22 cellular contexts compared by ENCODE assay signal in genomic region chr17:64723781-64724180, GRCh38.
DNase-seq lines count a peak whose midpoint lies in the region; ATAC-seq, FAIRE-seq and TF ChIP-seq lines count a peak whose summit lies in the region.
"Had no signal": no experiment of that assay in that cellular context is flagged by ENCODE, and none has a peak within 500 bp of the region (broad histone marks: within the 10 kb centered on the region; RNA-seq: fewer than 3 reads in every experiment).

No MANE protein-coding gene starts in this region.

- no peak for TF ChIP-seq POLR2A in A549 (IDR thresholded peaks at IDR 0.05; ENCODE audit: low read length)
- TF ChIP-seq POLR2A in endothelial cell of umbilical vein (IDR thresholded peaks at IDR 0.05; ENCODE audit: low read depth, low read length): no peak

- no peak overlapping the region for H3K4me3 ChIP-seq in A549
- no peak overlapping the region for H3K4me3 ChIP-seq in MG63
- no peak overlapping the region for H3K4me3 ChIP-seq in endothelial cell of umbilical vein (replicated peaks in 1 of 3; ENCODE audit: insufficient read depth in 1 of 3, low read depth in 1 of 3, low read length in 3 of 3)
- H3K4me3 ChIP-seq: coronary artery, SK-N-MC had no signal

- H2AFZ ChIP-seq in endothelial cell of umbilical vein (ENCODE audit: low read depth, low read length): no peak overlapping the region

- CTCF ChIA-PET in A549 (lab: Yijun Ruan, JAX) (interaction anchor here (0.6 kb wide), 1 partner anchor 100 kb away, joined by 3 read pairs; no protein-coding TSS in a partner anchor), endothelial cell of umbilical vein (lab: Charles Lee) (interaction anchor here (0.6 to 4.7 kb wide), 5 partner anchors 9 to 118 kb away, joined by 3 to 31 read pairs (median 3); no protein-coding TSS in a partner anchor)
- CTCF ChIA-PET in activated CD4-positive, alpha-beta memory T cell treated with anti-CD3 and anti-CD28 coated beads, Interleukin-2, amount 10 ng/mL, durations not matched to agents 7 days and 5 days (lab: Charles Lee): no interaction called here

- no peaks in the 10 kb centered on the region for H3K36me3 Mint-ChIP-seq in osteocyte (ENCODE audit: unreplicated experiment)
- no peaks in the 10 kb centered on the region for H3K36me3 Mint-ChIP-seq in activated CD4-positive, alpha-beta memory T cell treated with anti-CD3 and anti-CD28 coated beads, Interleukin-2, amount 10 ng/mL, durations not matched to agents 7 days and 5 days (ENCODE audit: low read depth)
- H3K36me3 Mint-ChIP-seq: activated naive CD8-positive, alpha-beta T cell treated with anti-CD3 and anti-CD28 coated beads, Interleukin-2, amount 10 ng/mL, durations not matched to agents 7 days and 5 days; immature natural killer cell had no signal

- intact Hi-C loops in endothelial cell of umbilical vein (cut with micrococcal nuclease): loop anchor here (1.0 kb wide), 1 partner anchor 16 kb away; no protein-coding TSS in a partner anchor

- H3K27me3 ChIP-seq in MG63 (no peaks in the 10 kb centered on the region), endothelial cell of umbilical vein (ENCODE audit: control insufficient read depth in 2 of 2, insufficient read depth in 2 of 2, low read length in 2 of 2) (no peaks in the 10 kb centered on the region)

- TSS peak; percentile 53 for BruUV-seq in endothelial cell of umbilical vein (replicated peaks; lab: Mats Ljungman, UMichigan)

- H3K79me2 ChIP-seq in endothelial cell of umbilical vein (ENCODE audit: control insufficient read depth, insufficient read depth, low read length): peaks cover 3% of the 10 kb centered on the region

- FAIRE-seq in A549 (lab: Jason Lieb, UNC) (no peak), endothelial cell of umbilical vein (lab: Jason Lieb, UNC) (no peak)
- FAIRE-seq: bronchial epithelial cell, GM12892 had no signal

- DNase-seq in A549 (ENCODE audit: low read depth in 1 of 2, low spot score in 1 of 2) (no peak), MG63 (peak; percentile 56), endothelial cell of umbilical vein (ENCODE audit: low read depth, low spot score) (no peak), osteocyte (ENCODE audit: extremely low spot score, unreplicated experiment) (no peak), dedifferentiated amniotic fluid mesenchymal stem cell (ENCODE audit: extremely low spot score) (no peak)
- DNase-seq in activated CD4-positive, alpha-beta T cell treated with anti-CD3 and anti-CD28 coated beads, Interleukin-2, amount 50 U/mL, for 4 hours: no peak
- DNase-seq in activated CD4-positive, alpha-beta memory T cell treated with anti-CD3 and anti-CD28 coated beads, Interleukin-2, amount 10 ng/mL, durations not matched to agents 7 days and 5 days: no peak
- DNase-seq: activated CD4-positive, alpha-beta T cell treated with anti-CD3 and anti-CD28 coated beads, Interleukin-2, amount 10 ng/mL, durations not matched to agents 7 days and 5 days; activated naive CD8-positive, alpha-beta T cell treated with anti-CD3 and anti-CD28 coated beads, Interleukin-2, amount 10 ng/mL, durations not matched to agents 7 days and 5 days; immature natural killer cell; MM.1S; NCI-H146; NCI-H510A; NK-92 treated with Interleukin-12 subunit alpha and Interleukin-12 subunit beta, amount 100 ng/mL, for 24 hours; WERI-Rb-1 had no signal

- H3K27ac Mint-ChIP-seq in osteocyte (ENCODE audit: unreplicated experiment): peak overlapping the region; percentile 84
- no peak overlapping the region for H3K27ac Mint-ChIP-seq in activated CD4-positive, alpha-beta memory T cell treated with anti-CD3 and anti-CD28 coated beads, Interleukin-2, amount 10 ng/mL, durations not matched to agents 7 days and 5 days
- H3K27ac Mint-ChIP-seq: activated CD4-positive, alpha-beta T cell treated with anti-CD3 and anti-CD28 coated beads, Interleukin-2, amount 10 ng/mL, durations not matched to agents 7 days and 5 days; activated naive CD8-positive, alpha-beta T cell treated with anti-CD3 and anti-CD28 coated beads, Interleukin-2, amount 10 ng/mL, durations not matched to agents 7 days and 5 days; activated T-helper 2 cell treated with anti-CD3 and anti-CD28 coated beads, Interferon-gamma antibody, Interleukin-2, Interleukin-4, amounts not matched to agents 10 μg/mL and 5 μg/mL and 100 μg/mL, durations not matched to agents 14 hours and 24 hours and 36 hours had no signal

- no peak for TF ChIP-seq RAD21 in A549 (conservative IDR thresholded peaks at IDR 0.05 in 1 of 2, IDR thresholded peaks at IDR 0.05 in 1 of 2)

- H3K27ac ChIP-seq in A549 (peak overlapping the region; percentile 27 to 80; a peak in 3 of 6 replicates), endothelial cell of umbilical vein (ENCODE audit: insufficient read depth, low read depth, low read length) (peak overlapping the region; percentile 91)
- H3K27ac ChIP-seq: HL-60, SK-N-MC, WERI-Rb-1 had no signal

- no peaks in the 10 kb centered on the region for H3K27me3 Mint-ChIP-seq in osteocyte (ENCODE audit: unreplicated experiment)
- H3K27me3 Mint-ChIP-seq in activated CD4-positive, alpha-beta memory T cell treated with anti-CD3 and anti-CD28 coated beads, Interleukin-2, amount 10 ng/mL, durations not matched to agents 7 days and 5 days: no peaks in the 10 kb centered on the region
- H3K27me3 Mint-ChIP-seq: activated CD4-positive, alpha-beta T cell treated with anti-CD3 and anti-CD28 coated beads, Interleukin-2, amount 10 ng/mL, durations not matched to agents 7 days and 5 days; activated naive CD8-positive, alpha-beta T cell treated with anti-CD3 and anti-CD28 coated beads, Interleukin-2, amount 10 ng/mL, durations not matched to agents 7 days and 5 days had no signal

- no peak overlapping the region for H3K4me3 Mint-ChIP-seq in osteocyte (ENCODE audit: unreplicated experiment)
- no peak overlapping the region for H3K4me3 Mint-ChIP-seq in activated CD4-positive, alpha-beta memory T cell treated with anti-CD3 and anti-CD28 coated beads, Interleukin-2, amount 10 ng/mL, durations not matched to agents 7 days and 5 days
- H3K4me3 Mint-ChIP-seq: activated CD4-positive, alpha-beta T cell treated with anti-CD3 and anti-CD28 coated beads, Interleukin-2, amount 10 ng/mL, durations not matched to agents 7 days and 5 days; activated naive CD8-positive, alpha-beta T cell treated with anti-CD3 and anti-CD28 coated beads, Interleukin-2, amount 10 ng/mL, durations not matched to agents 7 days and 5 days; immature natural killer cell had no signal

- H3K36me3 ChIP-seq in MG63 (no peaks in the 10 kb centered on the region), endothelial cell of umbilical vein (ENCODE audit: control insufficient read depth in 2 of 2, extremely low read depth in 1 of 2, insufficient read depth in 2 of 2, low read length in 2 of 2) (no peaks in the 10 kb centered on the region)
- H3K36me3 ChIP-seq: WERI-Rb-1 had no signal

- H3K4me1 ChIP-seq in A549: peaks cover 19% of the 10 kb centered on the region
- H3K4me1 ChIP-seq in endothelial cell of umbilical vein (ENCODE audit: control insufficient read depth, extremely low read depth, insufficient read depth, low read length): peaks cover 37% of the 10 kb centered on the region

- no peaks in the 10 kb centered on the region for H4K20me1 ChIP-seq in endothelial cell of umbilical vein (replicated peaks; ENCODE audit: control insufficient read depth, extremely low read depth, insufficient read depth, low read length)

- no peaks in the 10 kb centered on the region for H3K9me1 ChIP-seq in endothelial cell of umbilical vein (replicated peaks; ENCODE audit: control insufficient read depth, extremely low read depth, insufficient read depth, low read length)

- 60% methylated on average over 2 of the region's 2 CpGs for WGBS in A549 (ENCODE audit: missing lambda C conversion rate)

- H3K4me1 Mint-ChIP-seq in osteocyte (ENCODE audit: unreplicated experiment): peaks cover 21% of the 10 kb centered on the region
- H3K4me1 Mint-ChIP-seq in activated CD4-positive, alpha-beta memory T cell treated with anti-CD3 and anti-CD28 coated beads, Interleukin-2, amount 10 ng/mL, durations not matched to agents 7 days and 5 days: no peaks in the 10 kb centered on the region
- H3K4me1 Mint-ChIP-seq: activated naive CD8-positive, alpha-beta T cell treated with anti-CD3 and anti-CD28 coated beads, Interleukin-2, amount 10 ng/mL, durations not matched to agents 7 days and 5 days; immature natural killer cell had no signal

- TF ChIP-seq CTCF in A549 (IDR thresholded peaks at IDR 0.05) (no peak), endothelial cell of umbilical vein (IDR thresholded peaks at IDR 0.05; ENCODE audit: extremely low read depth in 1 of 2, insufficient read depth in 1 of 2, low read depth in 1 of 2, low read length in 2 of 2) (no peak), osteocyte (IDR thresholded peaks at IDR 0.05) (no peak)

- no peak for ATAC-seq in A549
- ATAC-seq in HG03442 (IDR thresholded peaks at IDR 0.05; ENCODE audit: unreplicated experiment): no peak

- dilution Hi-C loops in endothelial cell of umbilical vein (cut with MboI; ENCODE audit: extremely low pct_ligation_motif_present, low sequenced_read_pairs): no loop called here

- peak overlapping the region; percentile 15; the same call in 1 of the 3 replicates for H3K4me2 ChIP-seq in A549
- H3K4me2 ChIP-seq in endothelial cell of umbilical vein (ENCODE audit: insufficient read depth, low read length): peak overlapping the region; percentile 61

- no peaks in the 10 kb centered on the region for H3K9me3 Mint-ChIP-seq in osteocyte (ENCODE audit: unreplicated experiment)
- H3K9me3 Mint-ChIP-seq in activated CD4-positive, alpha-beta memory T cell treated with anti-CD3 and anti-CD28 coated beads, Interleukin-2, amount 10 ng/mL, durations not matched to agents 7 days and 5 days: no peaks in the 10 kb centered on the region
- H3K9me3 Mint-ChIP-seq: activated CD4-positive, alpha-beta T cell treated with anti-CD3 and anti-CD28 coated beads, Interleukin-2, amount 10 ng/mL, durations not matched to agents 7 days and 5 days; activated naive CD8-positive, alpha-beta T cell treated with anti-CD3 and anti-CD28 coated beads, Interleukin-2, amount 10 ng/mL, durations not matched to agents 7 days and 5 days; activated T-helper 2 cell treated with anti-CD3 and anti-CD28 coated beads, Interferon-gamma antibody, Interleukin-2, Interleukin-4, amounts not matched to agents 10 μg/mL and 5 μg/mL and 100 μg/mL, durations not matched to agents 14 hours and 24 hours and 36 hours; immature natural killer cell had no signal

- no peaks in the 10 kb centered on the region for H3K9me3 ChIP-seq in A549
- no peaks in the 10 kb centered on the region for H3K9me3 ChIP-seq in MG63
- H3K9me3 ChIP-seq in endothelial cell of umbilical vein (replicated peaks; ENCODE audit: control insufficient read depth, insufficient read depth, low read length): no peaks in the 10 kb centered on the region

- peak overlapping the region; percentile 66 for H3K9ac ChIP-seq in endothelial cell of umbilical vein (replicated peaks; ENCODE audit: extremely low read depth, insufficient read depth, low read length)

- no peak for TF ChIP-seq EP300 in A549 (IDR thresholded peaks at IDR 0.05)

- POLR2A ChIA-PET in A549 (lab: Yijun Ruan, JAX): no interaction called here
- POLR2A ChIA-PET in endothelial cell of umbilical vein (lab: Charles Lee): interaction anchor here (0.6 to 1.4 kb wide), 3 partner anchors 15 to 43 kb away, joined by 4 to 8 read pairs (median 8); no protein-coding TSS in a partner anchor
- POLR2A ChIA-PET in activated CD4-positive, alpha-beta memory T cell treated with anti-CD3 and anti-CD28 coated beads, Interleukin-2, amount 10 ng/mL, durations not matched to agents 7 days and 5 days (lab: Charles Lee): interaction anchor here (0.6 kb wide), 1 partner anchor 295 kb away, joined by 3 read pairs; no protein-coding TSS in a partner anchor
